1 cellular context compared by ENCODE assay signal in the genomic region with DNA sequence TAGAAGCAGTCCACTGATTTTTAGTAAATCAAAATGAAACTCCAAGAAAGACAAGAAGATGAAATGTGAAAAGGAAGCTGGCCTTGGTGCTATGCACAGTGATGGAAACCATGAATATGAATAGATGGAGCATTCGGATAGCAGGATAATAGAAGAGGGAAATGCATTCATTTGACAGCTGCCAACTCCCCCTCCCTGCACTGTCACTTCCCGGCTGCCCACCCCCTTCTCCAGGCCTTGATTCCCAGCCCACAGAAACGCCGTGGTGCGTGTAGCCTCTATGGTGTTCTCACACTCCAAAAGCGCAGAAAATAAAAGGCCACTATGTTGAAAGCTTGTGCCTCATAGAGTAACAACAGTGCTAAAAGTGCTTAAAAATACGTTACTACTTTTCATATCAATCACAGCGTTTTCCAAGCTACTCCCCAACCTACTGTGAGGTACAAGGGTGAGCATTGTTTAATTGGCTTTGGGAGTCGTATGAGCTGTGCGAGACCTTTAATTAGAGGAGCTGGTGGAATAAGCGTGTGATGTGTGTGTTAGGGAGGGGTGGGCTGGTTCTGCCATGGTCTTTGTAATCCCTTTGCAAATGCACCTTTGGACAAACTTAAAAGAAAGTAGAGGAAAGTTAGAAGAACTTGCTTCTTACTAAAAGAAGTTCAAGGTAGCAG.
TF ChIP-seq lines count a peak whose summit lies in the region.

No MANE protein-coding gene starts in this region.

TF ChIP-seq in HepG2, 621 proteins besides CTCF, POLR2A, EP300 and RAD21:
- TF ChIP-seq MEIS1 (CRISPR knock-in tag; IDR thresholded peaks at IDR 0.05; ENCODE audit: borderline replicate concordance) (no peak), CEBPB (IDR thresholded peaks at IDR 0.05; ENCODE audit: borderline replicate concordance, low read depth, low read length) (no peak), MED1 (CRISPR knock-in tag; IDR thresholded peaks at IDR 0.05) (no peak), NFATC3 (CRISPR knock-in tag; IDR thresholded peaks at IDR 0.05) (no peak), EEA1 (CRISPR knock-in tag; IDR thresholded peaks at IDR 0.05; ENCODE audit: borderline replicate concordance) (no peak), ZNF703 (CRISPR knock-in tag; IDR thresholded peaks at IDR 0.05; ENCODE audit: borderline replicate concordance) (no peak), TCF12 (IDR thresholded peaks at IDR 0.05) (no peak), TCF12 (CRISPR knock-in tag; IDR thresholded peaks at IDR 0.05) (no peak), SRSF4 (IDR thresholded peaks at IDR 0.05; ENCODE audit: low read depth, low read length, poor library complexity, severe bottlenecking) (no peak), TRIM24 (CRISPR knock-in tag; IDR thresholded peaks at IDR 0.05) (no peak), NFE2L1 (CRISPR knock-in tag; IDR thresholded peaks at IDR 0.05; ENCODE audit: borderline replicate concordance) (no peak), ZNF768 (CRISPR knock-in tag; IDR thresholded peaks at IDR 0.05) (no peak), NFRKB (IDR thresholded peaks at IDR 0.05) (no peak), JUNB (CRISPR knock-in tag; IDR thresholded peaks at IDR 0.05; ENCODE audit: borderline replicate concordance) (no peak)
- TF ChIP-seq, protein P1, sequence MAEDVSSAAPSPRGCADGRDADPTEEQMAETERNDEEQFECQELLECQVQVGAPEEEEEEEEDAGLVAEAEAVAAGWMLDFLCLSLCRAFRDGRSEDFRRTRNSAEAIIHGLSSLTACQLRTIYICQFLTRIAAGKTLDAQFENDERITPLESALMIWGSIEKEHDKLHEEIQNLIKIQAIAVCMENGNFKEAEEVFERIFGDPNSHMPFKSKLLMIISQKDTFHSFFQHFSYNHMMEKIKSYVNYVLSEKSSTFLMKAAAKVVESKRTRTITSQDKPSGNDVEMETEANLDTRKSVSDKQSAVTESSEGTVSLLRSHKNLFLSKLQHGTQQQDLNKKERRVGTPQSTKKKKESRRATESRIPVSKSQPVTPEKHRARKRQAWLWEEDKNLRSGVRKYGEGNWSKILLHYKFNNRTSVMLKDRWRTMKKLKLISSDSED (CRISPR knock-in tag; IDR thresholded peaks at IDR 0.05): no peak
- TF ChIP-seq, protein P2, sequence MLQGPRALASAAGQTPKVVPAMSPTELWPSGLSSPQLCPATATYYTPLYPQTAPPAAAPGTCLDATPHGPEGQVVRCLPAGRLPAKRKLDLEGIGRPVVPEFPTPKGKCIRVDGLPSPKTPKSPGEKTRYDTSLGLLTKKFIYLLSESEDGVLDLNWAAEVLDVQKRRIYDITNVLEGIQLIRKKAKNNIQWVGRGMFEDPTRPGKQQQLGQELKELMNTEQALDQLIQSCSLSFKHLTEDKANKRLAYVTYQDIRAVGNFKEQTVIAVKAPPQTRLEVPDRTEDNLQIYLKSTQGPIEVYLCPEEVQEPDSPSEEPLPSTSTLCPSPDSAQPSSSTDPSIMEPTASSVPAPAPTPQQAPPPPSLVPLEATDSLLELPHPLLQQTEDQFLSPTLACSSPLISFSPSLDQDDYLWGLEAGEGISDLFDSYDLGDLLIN (CRISPR knock-in tag; IDR thresholded peaks at IDR 0.05; ENCODE audit: borderline replicate concordance): no peak
- TF ChIP-seq, protein P3, sequence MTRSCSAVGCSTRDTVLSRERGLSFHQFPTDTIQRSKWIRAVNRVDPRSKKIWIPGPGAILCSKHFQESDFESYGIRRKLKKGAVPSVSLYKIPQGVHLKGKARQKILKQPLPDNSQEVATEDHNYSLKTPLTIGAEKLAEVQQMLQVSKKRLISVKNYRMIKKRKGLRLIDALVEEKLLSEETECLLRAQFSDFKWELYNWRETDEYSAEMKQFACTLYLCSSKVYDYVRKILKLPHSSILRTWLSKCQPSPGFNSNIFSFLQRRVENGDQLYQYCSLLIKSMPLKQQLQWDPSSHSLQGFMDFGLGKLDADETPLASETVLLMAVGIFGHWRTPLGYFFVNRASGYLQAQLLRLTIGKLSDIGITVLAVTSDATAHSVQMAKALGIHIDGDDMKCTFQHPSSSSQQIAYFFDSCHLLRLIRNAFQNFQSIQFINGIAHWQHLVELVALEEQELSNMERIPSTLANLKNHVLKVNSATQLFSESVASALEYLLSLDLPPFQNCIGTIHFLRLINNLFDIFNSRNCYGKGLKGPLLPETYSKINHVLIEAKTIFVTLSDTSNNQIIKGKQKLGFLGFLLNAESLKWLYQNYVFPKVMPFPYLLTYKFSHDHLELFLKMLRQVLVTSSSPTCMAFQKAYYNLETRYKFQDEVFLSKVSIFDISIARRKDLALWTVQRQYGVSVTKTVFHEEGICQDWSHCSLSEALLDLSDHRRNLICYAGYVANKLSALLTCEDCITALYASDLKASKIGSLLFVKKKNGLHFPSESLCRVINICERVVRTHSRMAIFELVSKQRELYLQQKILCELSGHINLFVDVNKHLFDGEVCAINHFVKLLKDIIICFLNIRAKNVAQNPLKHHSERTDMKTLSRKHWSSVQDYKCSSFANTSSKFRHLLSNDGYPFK (CRISPR knock-in tag; IDR thresholded peaks at IDR 0.05; ENCODE audit: borderline replicate concordance): no peak
- TF ChIP-seq, protein P4, sequence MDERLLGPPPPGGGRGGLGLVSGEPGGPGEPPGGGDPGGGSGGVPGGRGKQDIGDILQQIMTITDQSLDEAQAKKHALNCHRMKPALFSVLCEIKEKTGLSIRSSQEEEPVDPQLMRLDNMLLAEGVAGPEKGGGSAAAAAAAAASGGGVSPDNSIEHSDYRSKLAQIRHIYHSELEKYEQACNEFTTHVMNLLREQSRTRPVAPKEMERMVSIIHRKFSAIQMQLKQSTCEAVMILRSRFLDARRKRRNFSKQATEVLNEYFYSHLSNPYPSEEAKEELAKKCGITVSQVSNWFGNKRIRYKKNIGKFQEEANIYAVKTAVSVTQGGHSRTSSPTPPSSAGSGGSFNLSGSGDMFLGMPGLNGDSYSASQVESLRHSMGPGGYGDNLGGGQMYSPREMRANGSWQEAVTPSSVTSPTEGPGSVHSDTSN (CRISPR knock-in tag; IDR thresholded peaks at IDR 0.05): no peak
- TF ChIP-seq, protein P5, sequence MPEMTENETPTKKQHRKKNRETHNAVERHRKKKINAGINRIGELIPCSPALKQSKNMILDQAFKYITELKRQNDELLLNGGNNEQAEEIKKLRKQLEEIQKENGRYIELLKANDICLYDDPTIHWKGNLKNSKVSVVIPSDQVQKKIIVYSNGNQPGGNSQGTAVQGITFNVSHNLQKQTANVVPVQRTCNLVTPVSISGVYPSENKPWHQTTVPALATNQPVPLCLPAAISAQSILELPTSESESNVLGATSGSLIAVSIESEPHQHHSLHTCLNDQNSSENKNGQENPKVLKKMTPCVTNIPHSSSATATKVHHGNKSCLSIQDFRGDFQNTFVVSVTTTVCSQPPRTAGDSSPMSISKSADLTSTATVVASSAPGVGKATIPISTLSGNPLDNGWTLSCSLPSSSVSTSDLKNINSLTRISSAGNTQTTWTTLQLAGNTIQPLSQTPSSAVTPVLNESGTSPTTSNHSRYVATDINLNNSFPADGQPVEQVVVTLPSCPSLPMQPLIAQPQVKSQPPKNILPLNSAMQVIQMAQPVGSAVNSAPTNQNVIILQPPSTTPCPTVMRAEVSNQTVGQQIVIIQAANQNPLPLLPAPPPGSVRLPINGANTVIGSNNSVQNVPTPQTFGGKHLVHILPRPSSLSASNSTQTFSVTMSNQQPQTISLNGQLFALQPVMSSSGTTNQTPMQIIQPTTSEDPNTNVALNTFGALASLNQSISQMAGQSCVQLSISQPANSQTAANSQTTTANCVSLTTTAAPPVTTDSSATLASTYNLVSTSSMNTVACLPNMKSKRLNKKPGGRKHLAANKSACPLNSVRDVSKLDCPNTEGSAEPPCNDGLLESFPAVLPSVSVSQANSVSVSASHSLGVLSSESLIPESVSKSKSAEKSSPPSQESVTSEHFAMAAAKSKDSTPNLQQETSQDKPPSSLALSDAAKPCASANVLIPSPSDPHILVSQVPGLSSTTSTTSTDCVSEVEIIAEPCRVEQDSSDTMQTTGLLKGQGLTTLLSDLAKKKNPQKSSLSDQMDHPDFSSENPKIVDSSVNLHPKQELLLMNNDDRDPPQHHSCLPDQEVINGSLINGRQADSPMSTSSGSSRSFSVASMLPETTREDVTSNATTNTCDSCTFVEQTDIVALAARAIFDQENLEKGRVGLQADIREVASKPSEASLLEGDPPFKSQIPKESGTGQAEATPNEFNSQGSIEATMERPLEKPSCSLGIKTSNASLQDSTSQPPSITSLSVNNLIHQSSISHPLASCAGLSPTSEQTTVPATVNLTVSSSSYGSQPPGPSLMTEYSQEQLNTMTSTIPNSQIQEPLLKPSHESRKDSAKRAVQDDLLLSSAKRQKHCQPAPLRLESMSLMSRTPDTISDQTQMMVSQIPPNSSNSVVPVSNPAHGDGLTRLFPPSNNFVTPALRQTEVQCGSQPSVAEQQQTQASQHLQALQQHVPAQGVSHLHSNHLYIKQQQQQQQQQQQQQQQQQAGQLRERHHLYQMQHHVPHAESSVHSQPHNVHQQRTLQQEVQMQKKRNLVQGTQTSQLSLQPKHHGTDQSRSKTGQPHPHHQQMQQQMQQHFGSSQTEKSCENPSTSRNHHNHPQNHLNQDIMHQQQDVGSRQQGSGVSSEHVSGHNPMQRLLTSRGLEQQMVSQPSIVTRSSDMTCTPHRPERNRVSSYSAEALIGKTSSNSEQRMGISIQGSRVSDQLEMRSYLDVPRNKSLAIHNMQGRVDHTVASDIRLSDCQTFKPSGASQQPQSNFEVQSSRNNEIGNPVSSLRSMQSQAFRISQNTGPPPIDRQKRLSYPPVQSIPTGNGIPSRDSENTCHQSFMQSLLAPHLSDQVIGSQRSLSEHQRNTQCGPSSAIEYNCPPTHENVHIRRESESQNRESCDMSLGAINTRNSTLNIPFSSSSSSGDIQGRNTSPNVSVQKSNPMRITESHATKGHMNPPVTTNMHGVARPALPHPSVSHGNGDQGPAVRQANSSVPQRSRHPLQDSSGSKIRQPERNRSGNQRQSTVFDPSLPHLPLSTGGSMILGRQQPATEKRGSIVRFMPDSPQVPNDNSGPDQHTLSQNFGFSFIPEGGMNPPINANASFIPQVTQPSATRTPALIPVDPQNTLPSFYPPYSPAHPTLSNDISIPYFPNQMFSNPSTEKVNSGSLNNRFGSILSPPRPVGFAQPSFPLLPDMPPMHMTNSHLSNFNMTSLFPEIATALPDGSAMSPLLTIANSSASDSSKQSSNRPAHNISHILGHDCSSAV (CRISPR knock-in tag; IDR thresholded peaks at IDR 0.05; ENCODE audit: borderline replicate concordance): no peak
- TF ChIP-seq, protein P6, sequence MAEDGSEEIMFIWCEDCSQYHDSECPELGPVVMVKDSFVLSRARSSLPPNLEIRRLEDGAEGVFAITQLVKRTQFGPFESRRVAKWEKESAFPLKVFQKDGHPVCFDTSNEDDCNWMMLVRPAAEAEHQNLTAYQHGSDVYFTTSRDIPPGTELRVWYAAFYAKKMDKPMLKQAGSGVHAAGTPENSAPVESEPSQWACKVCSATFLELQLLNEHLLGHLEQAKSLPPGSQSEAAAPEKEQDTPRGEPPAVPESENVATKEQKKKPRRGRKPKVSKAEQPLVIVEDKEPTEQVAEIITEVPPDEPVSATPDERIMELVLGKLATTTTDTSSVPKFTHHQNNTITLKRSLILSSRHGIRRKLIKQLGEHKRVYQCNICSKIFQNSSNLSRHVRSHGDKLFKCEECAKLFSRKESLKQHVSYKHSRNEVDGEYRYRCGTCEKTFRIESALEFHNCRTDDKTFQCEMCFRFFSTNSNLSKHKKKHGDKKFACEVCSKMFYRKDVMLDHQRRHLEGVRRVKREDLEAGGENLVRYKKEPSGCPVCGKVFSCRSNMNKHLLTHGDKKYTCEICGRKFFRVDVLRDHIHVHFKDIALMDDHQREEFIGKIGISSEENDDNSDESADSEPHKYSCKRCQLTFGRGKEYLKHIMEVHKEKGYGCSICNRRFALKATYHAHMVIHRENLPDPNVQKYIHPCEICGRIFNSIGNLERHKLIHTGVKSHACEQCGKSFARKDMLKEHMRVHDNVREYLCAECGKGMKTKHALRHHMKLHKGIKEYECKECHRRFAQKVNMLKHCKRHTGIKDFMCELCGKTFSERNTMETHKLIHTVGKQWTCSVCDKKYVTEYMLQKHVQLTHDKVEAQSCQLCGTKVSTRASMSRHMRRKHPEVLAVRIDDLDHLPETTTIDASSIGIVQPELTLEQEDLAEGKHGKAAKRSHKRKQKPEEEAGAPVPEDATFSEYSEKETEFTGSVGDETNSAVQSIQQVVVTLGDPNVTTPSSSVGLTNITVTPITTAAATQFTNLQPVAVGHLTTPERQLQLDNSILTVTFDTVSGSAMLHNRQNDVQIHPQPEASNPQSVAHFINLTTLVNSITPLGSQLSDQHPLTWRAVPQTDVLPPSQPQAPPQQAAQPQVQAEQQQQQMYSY (CRISPR knock-in tag; IDR thresholded peaks at IDR 0.05): no peak
- TF ChIP-seq, protein P7, sequence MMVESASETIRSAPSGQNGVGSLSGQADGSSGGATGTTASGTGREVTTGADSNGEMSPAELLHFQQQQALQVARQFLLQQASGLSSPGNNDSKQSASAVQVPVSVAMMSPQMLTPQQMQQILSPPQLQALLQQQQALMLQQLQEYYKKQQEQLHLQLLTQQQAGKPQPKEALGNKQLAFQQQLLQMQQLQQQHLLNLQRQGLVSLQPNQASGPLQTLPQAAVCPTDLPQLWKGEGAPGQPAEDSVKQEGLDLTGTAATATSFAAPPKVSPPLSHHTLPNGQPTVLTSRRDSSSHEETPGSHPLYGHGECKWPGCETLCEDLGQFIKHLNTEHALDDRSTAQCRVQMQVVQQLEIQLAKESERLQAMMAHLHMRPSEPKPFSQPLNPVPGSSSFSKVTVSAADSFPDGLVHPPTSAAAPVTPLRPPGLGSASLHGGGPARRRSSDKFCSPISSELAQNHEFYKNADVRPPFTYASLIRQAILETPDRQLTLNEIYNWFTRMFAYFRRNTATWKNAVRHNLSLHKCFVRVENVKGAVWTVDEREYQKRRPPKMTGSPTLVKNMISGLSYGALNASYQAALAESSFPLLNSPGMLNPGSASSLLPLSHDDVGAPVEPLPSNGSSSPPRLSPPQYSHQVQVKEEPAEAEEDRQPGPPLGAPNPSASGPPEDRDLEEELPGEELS (CRISPR knock-in tag; IDR thresholded peaks at IDR 0.05): no peak
